2 cellular contexts compared by ENCODE assay signal in genomic region chr4:30667919-30668318, GRCh38.
TF ChIP-seq lines count a peak whose summit lies in the region.

No MANE protein-coding gene starts in this region.

TF ChIP-seq in GM23338, 12 proteins besides CTCF, POLR2A, EP300 and RAD21:
- no peak for TF ChIP-seq REST (IDR thresholded peaks at IDR 0.05; ENCODE audit: unreplicated experiment)
- TF ChIP-seq POLR2AphosphoS5 (IDR thresholded peaks at IDR 0.05; ENCODE audit: low read depth): no peak
- no peak for TF ChIP-seq JUNB (IDR thresholded peaks at IDR 0.05; ENCODE audit: unreplicated experiment)
- TF ChIP-seq ZNF331 (CRISPR knock-in tag; IDR thresholded peaks at IDR 0.05; ENCODE audit: low read depth): no peak
- no peak for TF ChIP-seq CREB1 (CRISPR knock-in tag; IDR thresholded peaks at IDR 0.05; ENCODE audit: low read depth)
- TF ChIP-seq STAT1 (IDR thresholded peaks at IDR 0.05; ENCODE audit: unreplicated experiment): no peak
- TF ChIP-seq ETS1 (IDR thresholded peaks at IDR 0.05): no peak
- no peak for TF ChIP-seq EZH2phosphoT487 (IDR thresholded peaks at IDR 0.05; ENCODE audit: unreplicated experiment)
- TF ChIP-seq ZNF114 (CRISPR knock-in tag; IDR thresholded peaks at IDR 0.05): no peak
- TF ChIP-seq ZNF462 (CRISPR knock-in tag; IDR thresholded peaks at IDR 0.05): no peak
- TF ChIP-seq NANOG (IDR thresholded peaks at IDR 0.05; ENCODE audit: borderline replicate concordance): no peak
- no peak for TF ChIP-seq EZH2 (IDR thresholded peaks at IDR 0.05; ENCODE audit: low read depth, unreplicated experiment)
TF ChIP-seq in GM23338: peak in this region for 0.

TF ChIP-seq in H1, 55 proteins besides CTCF, POLR2A, EP300 and RAD21 (continued from another document):
- no peak for TF ChIP-seq BACH1 (IDR thresholded peaks at IDR 0.05; ENCODE audit: low read length)
- no peak for TF ChIP-seq SUZ12 (IDR thresholded peaks at IDR 0.05; ENCODE audit: low read length)
